17 cellular contexts compared by ENCODE assay signal in the genomic region with DNA sequence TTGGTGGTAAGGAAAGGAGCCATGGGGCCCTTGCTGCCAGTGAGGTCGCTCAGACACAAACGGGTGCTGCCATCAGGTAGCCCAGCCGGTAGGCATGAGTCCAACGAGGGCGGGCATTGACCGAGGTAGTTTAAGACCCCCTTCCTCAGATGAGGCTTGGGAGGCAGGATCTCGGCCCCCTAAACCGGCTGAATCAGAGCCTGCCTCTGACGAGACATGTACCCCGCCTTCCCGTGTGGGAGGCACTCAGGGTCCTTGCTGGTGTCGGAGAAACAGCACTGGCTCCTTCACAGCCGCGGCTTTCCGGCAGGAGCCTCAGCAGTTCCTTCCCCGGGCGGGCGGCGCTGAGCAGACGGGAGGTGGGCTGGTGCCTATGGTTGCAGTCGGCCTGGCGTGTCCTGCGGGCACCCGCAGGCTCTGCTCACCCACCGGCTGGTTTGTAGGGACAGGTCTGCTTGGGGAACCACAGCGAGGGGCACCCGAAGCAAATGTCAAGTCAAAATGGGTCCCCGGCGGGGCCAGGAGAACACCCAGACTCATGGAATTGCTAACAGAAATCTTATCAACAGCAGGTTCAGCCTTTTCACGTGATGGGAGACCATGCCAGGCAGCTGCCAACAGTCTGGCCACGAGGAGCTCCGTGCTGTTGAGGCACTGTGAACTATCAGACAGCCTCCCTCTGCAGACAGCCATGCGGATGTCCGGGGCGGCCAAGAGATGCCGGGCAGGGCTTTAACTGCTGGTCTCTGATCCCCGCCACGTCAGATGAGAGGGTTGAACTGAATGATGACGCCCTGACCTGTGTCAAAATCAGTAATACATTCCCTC. TPM values are rescaled to one million over a fixed set of nuclear protein-coding genes. Genes with fewer than 3 reads are reported as not detected.
DNase-seq lines count a peak whose midpoint lies in the region; ATAC-seq, FAIRE-seq and TF ChIP-seq lines count a peak whose summit lies in the region.
"Had no signal": no experiment of that assay in that cellular context is flagged by ENCODE, and none has a peak within 500 bp of the region (broad histone marks: within the 10 kb centered on the region; RNA-seq: fewer than 3 reads in every experiment).

No MANE protein-coding gene starts in this region.

- peak; percentile 72 for DNase-seq in kidney
- DNase-seq in osteoblast (ENCODE audit: insufficient read length, low spot score, missing footprints), result peak; percentile 63
- DNase-seq in GM12892 (ENCODE audit: insufficient read length), result no peak
- no peak for DNase-seq in activated CD4-positive, CD25-positive, alpha-beta regulatory T cell treated with anti-CD3 and anti-CD28 coated beads, Interleukin-2, amount 50 U/mL, for 72 hours
- DNase-seq: KG1, NCI-H1048, NCI-H1694 treated with DMSO at 0.1 percent for 48 hours, SHP77 had no signal

- FAIRE-seq in kidney (lab: Jason Lieb, UNC) (no peak), GM12892 (lab: Jason Lieb, UNC) (no peak)

- H3K9me3 ChIP-seq in BLaER1 (no peaks in the 10 kb centered on the region), OCI-LY3 (ENCODE audit: insufficient read depth, low read length) (no peaks in the 10 kb centered on the region), kidney (ENCODE audit: control insufficient read depth in 1 of 2, low read length in 2 of 2) (no peaks in the 10 kb centered on the region), osteoblast (ENCODE audit: low read depth, low read length) (no peaks in the 10 kb centered on the region)
- H3K9me3 ChIP-seq: Peyer's patch had no signal

- no peak for TF ChIP-seq POLR2A in GM12892 (IDR thresholded peaks at IDR 0.05; ENCODE audit: low read depth, low read length)

- ATAC-seq in GM18870 (IDR thresholded peaks at IDR 0.05; ENCODE audit: unreplicated experiment), result no peak
- no peak for ATAC-seq in HG03039 (IDR thresholded peaks at IDR 0.05; ENCODE audit: unreplicated experiment)
- ATAC-seq: GM23338 had no signal

- H3K36me3 ChIP-seq in BLaER1 (no peaks in the 10 kb centered on the region), OCI-LY3 (replicated peaks; ENCODE audit: low read depth, low read length) (no peaks in the 10 kb centered on the region), kidney (ENCODE audit: control insufficient read depth in 1 of 2, insufficient read depth in 2 of 2, low read length in 2 of 2) (no peaks in the 10 kb centered on the region), osteoblast (ENCODE audit: insufficient read depth, low read length) (no peaks in the 10 kb centered on the region)
- H3K36me3 ChIP-seq: Peyer's patch had no signal

- H3K27ac ChIP-seq in BLaER1, result no peak overlapping the region
- H3K27ac ChIP-seq in OCI-LY3 (ENCODE audit: low read length), result no peak overlapping the region
- H3K27ac ChIP-seq in kidney (ENCODE audit: low read depth in 2 of 2, low read length in 2 of 2), result no peak overlapping the region
- H3K27ac ChIP-seq in osteoblast (ENCODE audit: low read depth, low read length), result no peak overlapping the region
- H3K27ac ChIP-seq: HL-60, Peyer's patch had no signal

- H3K4me3 ChIP-seq in BLaER1 (no peak overlapping the region), OCI-LY3 (ENCODE audit: low read length) (peak overlapping the region; percentile 69; the same call in 1 of the 2 replicates), kidney (ENCODE audit: low read length in 2 of 2) (no peak overlapping the region), osteoblast (ENCODE audit: insufficient read depth, low read length) (no peak overlapping the region)
- H3K4me3 ChIP-seq: Peyer's patch had no signal

- H3K4me2 ChIP-seq in BLaER1 (0 out of 2 replicates have a peak overlapping the region, but pooled peaks have one; percentile 100), OCI-LY3 (ENCODE audit: low read length) (peak overlapping the region; percentile 90), osteoblast (ENCODE audit: insufficient read depth, low read length) (no peak overlapping the region)
- H3K4me2 ChIP-seq: GM23338 had no signal

- H2AFZ ChIP-seq in OCI-LY3 (ENCODE audit: low read depth, low read length) (no peak overlapping the region), osteoblast (ENCODE audit: low read length) (no peak overlapping the region)
- H2AFZ ChIP-seq: GM23338 had no signal

- TF ChIP-seq CTCF in OCI-LY3 (IDR thresholded peaks at IDR 0.05; ENCODE audit: low read depth, low read length) (no peak), kidney (IDR thresholded peaks at IDR 0.05; ENCODE audit: borderline replicate concordance, extremely low read depth, insufficient read depth) (no peak), osteoblast (IDR thresholded peaks at IDR 0.05; ENCODE audit: extremely low read depth, low read depth, low read length) (no peak)

- intact Hi-C loops in kidney (cut with DNase I), result no loop called here

- H3K27me3 ChIP-seq in BLaER1, result peaks cover 81% of the 10 kb centered on the region
- H3K27me3 ChIP-seq in OCI-LY3 (ENCODE audit: low read depth, low read length), result no peaks in the 10 kb centered on the region
- H3K27me3 ChIP-seq in osteoblast (ENCODE audit: insufficient read depth, low read length), result peaks cover 42% of the 10 kb centered on the region

- H3K79me2 ChIP-seq in OCI-LY3 (ENCODE audit: low read length) (no peaks in the 10 kb centered on the region), osteoblast (ENCODE audit: insufficient read depth, low read length) (no peaks in the 10 kb centered on the region)

- H3K9ac ChIP-seq in BLaER1 (no peak overlapping the region), OCI-LY3 (ENCODE audit: low read length) (no peak overlapping the region; the same call in 1 of the 2 replicates), kidney (ENCODE audit: low read length in 2 of 2) (no peak overlapping the region)

- H4K20me1 ChIP-seq in BLaER1 (peaks cover 37% of the 10 kb centered on the region), OCI-LY3 (ENCODE audit: insufficient read depth, low read length) (no peaks in the 10 kb centered on the region), osteoblast (ENCODE audit: insufficient read depth, low read length) (no peaks in the 10 kb centered on the region)

- H3K4me1 ChIP-seq in BLaER1 (peaks cover 62% of the 10 kb centered on the region), OCI-LY3 (ENCODE audit: low read length) (peaks cover 24% of the 10 kb centered on the region), kidney (ENCODE audit: control insufficient read depth in 1 of 2, insufficient read depth in 1 of 2, low read depth in 1 of 2, low read length in 2 of 2) (peaks cover 0 to 5% of the 10 kb centered on the region in 2 donors), osteoblast (ENCODE audit: insufficient read depth, low read length) (peaks cover 3% of the 10 kb centered on the region)

RNA-seq across cellular contexts. Expression of a gene that starts 2.8 kb away (rescaled TPM):
- total RNA-seq in kidney (0.76 TPM), osteoblast (not detected in 2 replicates)
- polyA plus RNA-seq in kidney (ENCODE audit: insufficient read depth, low read depth, low replicate concordance), result not detected
- not detected for polyA plus RNA-seq in GM12892 (2012; ENCODE audit: missing spikeins)
- total RNA-seq: CD8-positive, alpha-beta memory T cell; M059J had no signal
- polyA plus RNA-seq: CD8-positive, alpha-beta memory T cell had no signal

Comparison
In these comparisons a context has a peak if more than half of its experiments do, and no peak if none do; other contexts are left out.
1. DNase-seq: peak in kidney (single experiment) and osteoblast (single experiment); none in GM12892 (single experiment) and activated CD4-positive, CD25-positive, alpha-beta regulatory T cell treated with anti-CD3 and anti-CD28 coated beads, Interleukin-2, amount 50 U/mL, for 72 hours (single experiment).